In genomic region chr3:50633233-50633795, GRCh38 we compare ENCODE assay signal across 19 cellular contexts. TPM values are rescaled to one million over a fixed set of nuclear protein-coding genes. Genes with fewer than 3 reads are reported as not detected.
A peak's percentile ranks its signal among the peaks of the same experiment; 100 is the strongest.
DNase-seq lines count a peak whose midpoint lies in the region; FAIRE-seq lines count a peak whose summit lies in the region.
"Had no signal": no experiment of that assay in that cellular context is flagged by ENCODE, and none has a peak within 500 bp of the region (broad histone marks: within the 10 kb centered on the region; RNA-seq: fewer than 3 reads in every experiment).

No MANE protein-coding gene starts in this region.

- H3K27me3 ChIP-seq in neuronal stem cell (ENCODE audit: control insufficient read depth in 3 of 3, insufficient read depth in 3 of 3, low read depth in 1 of 3, low read length in 3 of 3) = no peaks in the 10 kb centered on the region
- H3K27me3 ChIP-seq: SJCRH30, suprapubic skin had no signal

- DNase-seq in activated T-cell treated with anti-CD3 and anti-CD28 coated beads, Interleukin-2, amount 50 U/mL, for 24 hours = no peak
- DNase-seq in activated T-cell treated with anti-CD3 and anti-CD28 coated beads, Interleukin-2, amount 50 U/mL, for 48 hours = no peak
- DNase-seq in activated T-helper 2 cell treated with anti-CD3 and anti-CD28 coated beads, Interferon-gamma antibody, Interleukin-2, Interleukin-4, amounts not matched to agents 10 μg/mL and 5 μg/mL and 100 μg/mL, durations not matched to agents 14 hours and 24 hours and 36 hours (ENCODE audit: low spot score) = no peak
- no peak for DNase-seq in neuronal stem cell (ENCODE audit: low spot score)
- DNase-seq in NCI-H748 (lab: John Stamatoyannopoulos, UW; ENCODE audit: unreplicated experiment) = no peak
- no peak for DNase-seq in RCC 7860 (ENCODE audit: low spot score)
- no peak for DNase-seq in HuH-7 (ENCODE audit: low spot score)
- DNase-seq: effector CD4-positive, alpha-beta T cell; GOT3; mesendoderm; NCI-H146; NCI-H226; SJCRH30 had no signal

- H3K36me3 ChIP-seq in KOPT-K1 (ENCODE audit: insufficient read depth, low read length) (peaks cover 76% of the 10 kb centered on the region), neuronal stem cell (replicated peaks in 1 of 2; ENCODE audit: control insufficient read depth in 2 of 2, insufficient read depth in 2 of 2, low read length in 2 of 2) (peaks cover 0 to 5% of the 10 kb centered on the region in 2 donors)
- H3K36me3 ChIP-seq: SJCRH30, suprapubic skin had no signal

- no peak overlapping the region for H3K23ac ChIP-seq in neuronal stem cell (ENCODE audit: low read depth, low read length, poor library complexity)

- no peaks in the 10 kb centered on the region for H3K27me3 Mint-ChIP-seq in activated T-cell treated with anti-CD3 and anti-CD28 coated beads, Interleukin-2, amount 50 U/mL, for 24 hours
- H3K27me3 Mint-ChIP-seq in activated T-helper 2 cell treated with anti-CD3 and anti-CD28 coated beads, Interferon-gamma antibody, Interleukin-2, Interleukin-4, amounts not matched to agents 10 μg/mL and 5 μg/mL and 100 μg/mL, durations not matched to agents 14 hours and 24 hours and 36 hours (ENCODE audit: low read depth) = no peaks in the 10 kb centered on the region

- no peak overlapping the region for H2AK5ac ChIP-seq in neuronal stem cell (ENCODE audit: low read depth, low read length)

- peak overlapping the region; percentile 14 for H4K91ac ChIP-seq in neuronal stem cell (ENCODE audit: low read depth, low read length, poor library complexity)

- peaks cover 91% of the 10 kb centered on the region for H3K4me1 Mint-ChIP-seq in activated T-cell treated with anti-CD3 and anti-CD28 coated beads, Interleukin-2, amount 50 U/mL, for 24 hours (ENCODE audit: low read depth)
- H3K4me1 Mint-ChIP-seq in activated T-helper 2 cell treated with anti-CD3 and anti-CD28 coated beads, Interferon-gamma antibody, Interleukin-2, Interleukin-4, amounts not matched to agents 10 μg/mL and 5 μg/mL and 100 μg/mL, durations not matched to agents 14 hours and 24 hours and 36 hours (ENCODE audit: low read depth) = peaks cover 81% of the 10 kb centered on the region

- H3K4me2 ChIP-seq in neuronal stem cell (ENCODE audit: insufficient read depth, low read length, poor library complexity, severe bottlenecking) = no peak overlapping the region
- H3K4me2 ChIP-seq: KMS-11 had no signal

- H3K4me1 ChIP-seq in neuronal stem cell (ENCODE audit: control insufficient read depth in 2 of 2, insufficient read depth in 1 of 2, low read depth in 1 of 2, low read length in 2 of 2) = peaks cover 0 to 12% of the 10 kb centered on the region in 2 donors

- H3K27ac ChIP-seq in KOPT-K1 (ENCODE audit: low read depth, low read length, poor library complexity, severe bottlenecking) (peak overlapping the region; percentile 29), neuronal stem cell (replicated peaks; ENCODE audit: low read length) (no peak overlapping the region)
- H3K27ac ChIP-seq: KMS-11, SJCRH30 had no signal

- peak overlapping the region; percentile 22 for H3K14ac ChIP-seq in neuronal stem cell (ENCODE audit: low read length)

- H2BK12ac ChIP-seq in neuronal stem cell (ENCODE audit: low read length) = peak overlapping the region; percentile 1

- H2BK15ac ChIP-seq in neuronal stem cell (ENCODE audit: low read length) = no peak overlapping the region

- H2BK120ac ChIP-seq in neuronal stem cell (ENCODE audit: low read depth, low read length) = no peak overlapping the region

- H3K18ac ChIP-seq in neuronal stem cell (ENCODE audit: low read length) = peak overlapping the region; percentile 39

- H3K9ac ChIP-seq in neuronal stem cell (ENCODE audit: low read depth, low read length, poor library complexity) = peak overlapping the region; percentile 7
- H3K9ac ChIP-seq: KMS-11 had no signal

- peaks cover 88% of the 10 kb centered on the region for H3K36me3 Mint-ChIP-seq in activated T-cell treated with anti-CD3 and anti-CD28 coated beads, Interleukin-2, amount 50 U/mL, for 24 hours (ENCODE audit: low read depth)
- H3K36me3 Mint-ChIP-seq in activated T-helper 2 cell treated with anti-CD3 and anti-CD28 coated beads, Interferon-gamma antibody, Interleukin-2, Interleukin-4, amounts not matched to agents 10 μg/mL and 5 μg/mL and 100 μg/mL, durations not matched to agents 14 hours and 24 hours and 36 hours (ENCODE audit: low read depth) = peaks cover 62% of the 10 kb centered on the region

- H2BK5ac ChIP-seq in neuronal stem cell (ENCODE audit: low read length) = no peak overlapping the region

- no peak overlapping the region for H3K4me3 Mint-ChIP-seq in activated T-cell treated with anti-CD3 and anti-CD28 coated beads, Interleukin-2, amount 50 U/mL, for 24 hours
- no peak overlapping the region for H3K4me3 Mint-ChIP-seq in activated T-helper 2 cell treated with anti-CD3 and anti-CD28 coated beads, Interferon-gamma antibody, Interleukin-2, Interleukin-4, amounts not matched to agents 10 μg/mL and 5 μg/mL and 100 μg/mL, durations not matched to agents 14 hours and 24 hours and 36 hours (ENCODE audit: low read depth)

- H3K9me3 Mint-ChIP-seq in activated T-cell treated with anti-CD3 and anti-CD28 coated beads, Interleukin-2, amount 50 U/mL, for 24 hours = no peaks in the 10 kb centered on the region
- H3K9me3 Mint-ChIP-seq in activated T-helper 2 cell treated with anti-CD3 and anti-CD28 coated beads, Interferon-gamma antibody, Interleukin-2, Interleukin-4, amounts not matched to agents 10 μg/mL and 5 μg/mL and 100 μg/mL, durations not matched to agents 14 hours and 24 hours and 36 hours = no peaks in the 10 kb centered on the region

- no peak overlapping the region for H2AFZ ChIP-seq in neuronal stem cell (ENCODE audit: low read length)

- intact Hi-C loops in activated T-helper 2 cell treated with anti-CD3 and anti-CD28 coated beads, Interferon-gamma antibody, Interleukin-2, Interleukin-4, amounts not matched to agents 10 μg/mL and 5 μg/mL and 100 μg/mL, durations not matched to agents 14 hours and 24 hours and 36 hours (cut with micrococcal nuclease) = no loop called here

- H3K4me3 ChIP-seq in neuronal stem cell (ENCODE audit: low read length in 2 of 2) = no peak overlapping the region
- H3K4me3 ChIP-seq: SJCRH30, suprapubic skin had no signal

- FAIRE-seq in RCC 7860 (lab: Jason Lieb, UNC) = no peak
- FAIRE-seq: G401.6, GM12892, kidney had no signal

- no CpG with 5 or more reads among the region's 5 CpGs for WGBS in neuronal stem cell (ENCODE audit: extremely low coverage in 2 of 2, insufficient read length in 2 of 2, insufficient replicate concordance in 1 of 2), 2 donors

- no peak overlapping the region for H3K4ac ChIP-seq in neuronal stem cell (ENCODE audit: low read length)

- peaks cover 15% of the 10 kb centered on the region for H3K79me1 ChIP-seq in neuronal stem cell (ENCODE audit: low read depth, low read length)

- peak overlapping the region; percentile 91 for H3K27ac Mint-ChIP-seq in activated T-cell treated with anti-CD3 and anti-CD28 coated beads, Interleukin-2, amount 50 U/mL, for 24 hours
- H3K27ac Mint-ChIP-seq in activated T-helper 2 cell treated with anti-CD3 and anti-CD28 coated beads, Interferon-gamma antibody, Interleukin-2, Interleukin-4, amounts not matched to agents 10 μg/mL and 5 μg/mL and 100 μg/mL, durations not matched to agents 14 hours and 24 hours and 36 hours = peak overlapping the region; percentile 85

- H4K8ac ChIP-seq in neuronal stem cell (ENCODE audit: low read depth, low read length) = no peak overlapping the region

- H3K9me3 ChIP-seq in KOPT-K1 (ENCODE audit: insufficient read depth, low read length, poor library complexity, severe bottlenecking) (no peaks in the 10 kb centered on the region), neuronal stem cell (replicated peaks in 1 of 2; ENCODE audit: control insufficient read depth in 2 of 2, insufficient read depth in 1 of 2, low read depth in 1 of 2, low read length in 2 of 2) (no peaks in the 10 kb centered on the region)
- H3K9me3 ChIP-seq: SJCRH30, suprapubic skin had no signal

RNA-seq across cellular contexts. Expression of gene MAPKAPK3, which starts 16.4 kb away (rescaled TPM):
- total RNA-seq in activated T-helper 2 cell treated with anti-CD3 and anti-CD28 coated beads, Interferon-gamma antibody, Interleukin-2, Interleukin-4, amounts not matched to agents 10 μg/mL and 5 μg/mL and 100 μg/mL, durations not matched to agents 14 hours and 24 hours and 36 hours = 178 and 190 TPM in 2 replicates
- 90.3 TPM for polyA plus RNA-seq in neuronal stem cell (2013, experiment 1 of 2)
- 89.0 TPM for polyA plus RNA-seq in neuronal stem cell (2013, experiment 2 of 2)

RNA-seq across cellular contexts. Expression of gene CISH, which starts 21.7 kb away (rescaled TPM):
- 351 and 355 TPM in 2 replicates for total RNA-seq in activated T-helper 2 cell treated with anti-CD3 and anti-CD28 coated beads, Interferon-gamma antibody, Interleukin-2, Interleukin-4, amounts not matched to agents 10 μg/mL and 5 μg/mL and 100 μg/mL, durations not matched to agents 14 hours and 24 hours and 36 hours
- polyA plus RNA-seq in neuronal stem cell (2013, experiment 1 of 2) = 2.1 TPM
- polyA plus RNA-seq in neuronal stem cell (2013, experiment 2 of 2) = 2.1 TPM

RNA-seq across cellular contexts. Expression of gene DOCK3, which starts 41.4 kb away (rescaled TPM):
- total RNA-seq in activated T-helper 2 cell treated with anti-CD3 and anti-CD28 coated beads, Interferon-gamma antibody, Interleukin-2, Interleukin-4, amounts not matched to agents 10 μg/mL and 5 μg/mL and 100 μg/mL, durations not matched to agents 14 hours and 24 hours and 36 hours = 1.1 and 1.4 TPM in 2 replicates
- 5.7 TPM for polyA plus RNA-seq in neuronal stem cell (2013, experiment 1 of 2)
- polyA plus RNA-seq in neuronal stem cell (2013, experiment 2 of 2) = 6.0 TPM
